9 cellular contexts compared by ENCODE assay signal in the genomic region with DNA sequence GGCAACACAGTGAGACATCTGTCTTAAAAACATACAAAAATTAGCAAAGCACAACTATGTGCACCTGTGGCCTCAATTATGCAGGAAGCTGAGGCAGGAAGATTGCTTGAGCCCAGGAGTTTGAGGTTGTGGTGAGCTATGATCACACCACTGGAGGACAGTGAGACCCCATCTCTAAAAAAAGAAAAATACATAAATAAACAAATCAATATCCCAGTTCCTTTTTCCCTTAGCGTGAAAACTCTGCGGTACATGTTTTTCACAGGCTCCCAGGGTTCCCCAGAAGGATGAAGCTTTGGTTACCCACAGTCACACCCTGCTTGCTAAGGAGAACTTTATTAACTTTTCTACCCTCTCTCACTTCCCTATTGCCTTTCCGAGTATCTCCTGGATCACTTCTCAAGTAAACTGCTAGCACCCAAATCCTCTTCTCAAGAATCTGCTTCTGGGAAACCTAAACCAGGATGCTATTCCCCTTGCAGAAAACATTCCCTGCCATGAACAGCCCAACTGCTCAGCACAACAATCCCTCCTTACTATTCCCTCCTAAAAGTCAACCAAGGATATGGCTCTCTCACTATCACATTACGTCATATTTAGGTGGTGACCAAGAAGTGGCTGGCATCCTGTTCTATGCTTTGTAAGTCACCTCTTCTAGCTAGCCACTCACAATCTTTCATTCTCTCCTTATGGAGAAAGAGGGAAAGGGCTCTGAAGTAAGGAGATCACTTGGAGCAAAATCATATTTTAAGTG.
DNase-seq lines count a peak whose midpoint lies in the region; ATAC-seq and FAIRE-seq lines count a peak whose summit lies in the region.
"Had no signal": no experiment of that assay in that cellular context is flagged by ENCODE, and none has a peak within 500 bp of the region (broad histone marks: within the 10 kb centered on the region; RNA-seq: fewer than 3 reads in every experiment).

No MANE protein-coding gene starts in this region.

- no peak for DNase-seq in activated T-cell treated with anti-CD3 and anti-CD28 coated beads, Interleukin-2, amount 50 U/mL, for 4 hours
- DNase-seq in activated T-cell treated with anti-CD3 and anti-CD28 coated beads, Interleukin-2, amount 50 U/mL, for 1 hour = no peak
- DNase-seq in NOMO-1 (lab: John Stamatoyannopoulos, UW; ENCODE audit: unreplicated experiment in 2 of 2) (peak; percentile 30 to 76), HTR-8/SVneo (ENCODE audit: insufficient read length, low spot score) (no peak), HPDE6-E6E7 (ENCODE audit: extremely low spot score) (no peak)
- no peak for DNase-seq in stimulated activated naive B cell treated with anti-CD40 and anti-IgM and Interleukin-4, amounts not matched to agents 10 μg/mL and 1 μg/mL and 100 μg/mL, for 72 hours
- DNase-seq in central memory CD4-positive, alpha-beta T cell = no peak

- peak overlapping the region; percentile 9 for H3K4me3 Mint-ChIP-seq in activated T-cell treated with anti-CD3 and anti-CD28 coated beads, Interleukin-2, amount 50 U/mL, for 4 hours
- H3K4me3 Mint-ChIP-seq in stimulated activated naive B cell treated with anti-CD40 and anti-IgM and Interleukin-4, amounts not matched to agents 10 μg/mL and 1 μg/mL and 100 μg/mL, for 72 hours = no peak overlapping the region

- H3K27me3 Mint-ChIP-seq in activated T-cell treated with anti-CD3 and anti-CD28 coated beads, Interleukin-2, amount 50 U/mL, for 4 hours (ENCODE audit: low read depth) = no peaks in the 10 kb centered on the region
- H3K27me3 Mint-ChIP-seq in stimulated activated naive B cell treated with anti-CD40 and anti-IgM and Interleukin-4, amounts not matched to agents 10 μg/mL and 1 μg/mL and 100 μg/mL, for 72 hours = peaks cover 0 to 5% of the 10 kb centered on the region in 2 donors
- H3K27me3 Mint-ChIP-seq: progenitor cell of endocrine pancreas had no signal

- H3K9me3 Mint-ChIP-seq in activated T-cell treated with anti-CD3 and anti-CD28 coated beads, Interleukin-2, amount 50 U/mL, for 4 hours = no peaks in the 10 kb centered on the region
- H3K9me3 Mint-ChIP-seq in stimulated activated naive B cell treated with anti-CD40 and anti-IgM and Interleukin-4, amounts not matched to agents 10 μg/mL and 1 μg/mL and 100 μg/mL, for 72 hours = no peaks in the 10 kb centered on the region

- peaks cover 6% of the 10 kb centered on the region for H3K36me3 Mint-ChIP-seq in activated T-cell treated with anti-CD3 and anti-CD28 coated beads, Interleukin-2, amount 50 U/mL, for 4 hours (ENCODE audit: insufficient read depth)
- H3K36me3 Mint-ChIP-seq in stimulated activated naive B cell treated with anti-CD40 and anti-IgM and Interleukin-4, amounts not matched to agents 10 μg/mL and 1 μg/mL and 100 μg/mL, for 72 hours = no peaks in the 10 kb centered on the region

- no peak for FAIRE-seq in HTR-8/SVneo (lab: Jason Lieb, UNC)

- no peak for ATAC-seq in activated T-cell treated with anti-CD3 and anti-CD28 coated beads, Interleukin-2, amount 50 U/mL, for 4 hours
- ATAC-seq in HG02852 (IDR thresholded peaks at IDR 0.05; ENCODE audit: unreplicated experiment) = peak; percentile 47
- peak; percentile 85 to 88 for ATAC-seq in stimulated activated naive B cell treated with anti-CD40 and anti-IgM and Interleukin-4, amounts not matched to agents 10 μg/mL and 1 μg/mL and 100 μg/mL, for 72 hours (replicated peaks)

- H3K27ac Mint-ChIP-seq in stimulated activated naive B cell treated with anti-CD40 and anti-IgM and Interleukin-4, amounts not matched to agents 10 μg/mL and 1 μg/mL and 100 μg/mL, for 72 hours = no peak overlapping the region
- H3K27ac Mint-ChIP-seq: progenitor cell of endocrine pancreas had no signal

- H3K4me1 Mint-ChIP-seq in activated T-cell treated with anti-CD3 and anti-CD28 coated beads, Interleukin-2, amount 50 U/mL, for 4 hours (ENCODE audit: low read depth) = peaks cover 77% of the 10 kb centered on the region
- peaks cover 10 to 26% of the 10 kb centered on the region in 2 donors for H3K4me1 Mint-ChIP-seq in stimulated activated naive B cell treated with anti-CD40 and anti-IgM and Interleukin-4, amounts not matched to agents 10 μg/mL and 1 μg/mL and 100 μg/mL, for 72 hours

Comparison
In these comparisons a context has a peak if more than half of its experiments do, and no peak if none do; other contexts are left out.
1. ATAC-seq: peak in HG02852 (single experiment) and stimulated activated naive B cell treated with anti-CD40 and anti-IgM and Interleukin-4, amounts not matched to agents 10 μg/mL and 1 μg/mL and 100 μg/mL, for 72 hours (2 of 2); none in activated T-cell treated with anti-CD3 and anti-CD28 coated beads, Interleukin-2, amount 50 U/mL, for 4 hours (0 of 2).
2. DNase-seq: peak in NOMO-1 (2 of 2); none in activated T-cell treated with anti-CD3 and anti-CD28 coated beads, Interleukin-2, amount 50 U/mL, for 4 hours (single experiment), activated T-cell treated with anti-CD3 and anti-CD28 coated beads, Interleukin-2, amount 50 U/mL, for 1 hour (single experiment), stimulated activated naive B cell treated with anti-CD40 and anti-IgM and Interleukin-4, amounts not matched to agents 10 μg/mL and 1 μg/mL and 100 μg/mL, for 72 hours (single experiment), HTR-8/SVneo (single experiment), central memory CD4-positive, alpha-beta T cell (single experiment) and HPDE6-E6E7 (single experiment).